6 cellular contexts compared by ENCODE assay signal in genomic region chr12:40387279-40387678, GRCh38.
DNase-seq lines count a peak whose midpoint lies in the region; TF ChIP-seq lines count a peak whose summit lies in the region.
"Not testable (repeated sequence)": the region's sequence is repeated elsewhere in the genome, so short reads cannot be mapped to it uniquely, and the experiment has no call there.

No MANE protein-coding gene starts in this region.

- H3K79me2 ChIP-seq in PC-9 (ENCODE audit: low read depth); trophoblast cell (ENCODE audit: control insufficient read depth, insufficient read depth, low read length, poor library complexity): not testable (repeated sequence)

- H4K8ac ChIP-seq in trophoblast cell (ENCODE audit: low read depth, low read length): not testable (repeated sequence)

- H2BK12ac ChIP-seq in trophoblast cell (ENCODE audit: low read length): not testable (repeated sequence)

- not testable (repeated sequence) for H3K9ac ChIP-seq in trophoblast cell (ENCODE audit: low read length)

- H2AK5ac ChIP-seq in trophoblast cell (ENCODE audit: low read length): not testable (repeated sequence)

- H3K18ac ChIP-seq in trophoblast cell (ENCODE audit: low read length): not testable (repeated sequence)

- H3K4me3 ChIP-seq in PC-9; epithelial cell of esophagus (ENCODE audit: low read length); trophoblast cell (ENCODE audit: low read depth, low read length): not testable (repeated sequence)

- H3K14ac ChIP-seq in trophoblast cell (ENCODE audit: low read length): not testable (repeated sequence)

- not testable (repeated sequence) for H4K12ac ChIP-seq in trophoblast cell (ENCODE audit: low read depth, low read length)

- H3K9me2 ChIP-seq in PC-9 (ENCODE audit: insufficient read depth): not testable (repeated sequence)

- POLR2A ChIA-PET in PC-9 (lab: Charles Lee; ENCODE audit: unreplicated experiment): not testable (repeated sequence)

- not testable (repeated sequence) for BruUV-seq in PC-9 (replicated peaks; lab: Mats Ljungman, UMichigan)

- intact Hi-C loops in PC-9 (cut with micrococcal nuclease; ENCODE audit: unreplicated experiment): not testable (repeated sequence)

- not testable (repeated sequence) for H3K27me3 Mint-ChIP-seq in type B pancreatic cell

- H3K36me3 ChIP-seq in PC-9 (ENCODE audit: low read depth); trophoblast cell (ENCODE audit: control insufficient read depth in 1 of 2, insufficient read depth in 2 of 2, low read length in 2 of 2): not testable (repeated sequence)

- H4K91ac ChIP-seq in trophoblast cell (ENCODE audit: low read depth, low read length): not testable (repeated sequence)

- not testable (repeated sequence) for H3K4me1 Mint-ChIP-seq in type B pancreatic cell (ENCODE audit: unreplicated experiment)

- H3K36me3 Mint-ChIP-seq in type B pancreatic cell: not testable (repeated sequence)

- no CpG with 5 or more reads among the region's 3 CpGs for WGBS in trophoblast cell (ENCODE audit: extremely low coverage, insufficient coverage, insufficient read length)

- not testable (repeated sequence) for H2BK120ac ChIP-seq in trophoblast cell (ENCODE audit: insufficient read depth, low read length, poor library complexity)

- H3F3A ChIP-seq in PC-9 (ENCODE audit: insufficient read depth, low read depth): peaks cover 12% of the 10 kb centered on the region; the same call in 1 of the 2 replicates

- H3K9me3 ChIP-seq in PC-9 (ENCODE audit: insufficient read depth, low read depth); trophoblast cell (ENCODE audit: insufficient read depth, low read depth, low read length): not testable (repeated sequence)

- H2BK5ac ChIP-seq in trophoblast cell (ENCODE audit: low read depth, low read length, poor library complexity): not testable (repeated sequence)

- H3K4me1 ChIP-seq in PC-9 (replicated peaks; ENCODE audit: insufficient read depth): peaks cover 32% of the 10 kb centered on the region
- not testable (repeated sequence) for H3K4me1 ChIP-seq in trophoblast cell (ENCODE audit: control insufficient read depth in 1 of 2, insufficient read depth in 2 of 2, low read length in 2 of 2)

- H3K4me2 ChIP-seq in PC-9: peak overlapping the region; percentile 47
- H3K4me2 ChIP-seq in trophoblast cell (ENCODE audit: low read length): not testable (repeated sequence)

- H3K27me3 ChIP-seq in PC-9 (ENCODE audit: insufficient read depth, low read depth); trophoblast cell (ENCODE audit: insufficient read depth, low read length): not testable (repeated sequence)

- H3K9me3 Mint-ChIP-seq in type B pancreatic cell: not testable (repeated sequence)

- not testable (repeated sequence) for H3K23ac ChIP-seq in trophoblast cell (ENCODE audit: low read length)

- not testable (repeated sequence) for H4K20me1 ChIP-seq in PC-9 (ENCODE audit: insufficient read depth)

- not testable (repeated sequence) for H3K27ac Mint-ChIP-seq in type B pancreatic cell

- not testable (repeated sequence) for H2AFZ ChIP-seq in PC-9; trophoblast cell (ENCODE audit: insufficient read depth, low read length, poor library complexity)

- peak; percentile 23 for DNase-seq in ELF-1 (ENCODE audit: low read depth, low spot score)
- DNase-seq in PC-9: peak; percentile 60 to 80
- DNase-seq in epithelial cell of esophagus (ENCODE audit: low read depth): peak; percentile 40
- peak; percentile 71 for DNase-seq in islet precursor cell
- DNase-seq in trophoblast cell: peak; percentile 64 to 75
- DNase-seq in type B pancreatic cell (ENCODE audit: extremely low spot score, unreplicated experiment): not testable (repeated sequence)

- H3K79me1 ChIP-seq in trophoblast cell (ENCODE audit: low read length): not testable (repeated sequence)

- H3K4ac ChIP-seq in trophoblast cell (ENCODE audit: low read depth, low read length): not testable (repeated sequence)

- peak overlapping the region; percentile 3 for H3K4me3 Mint-ChIP-seq in type B pancreatic cell

- not testable (repeated sequence) for TF ChIP-seq CTCF in PC-9 (conservative IDR thresholded peaks at IDR 0.05); epithelial cell of esophagus (IDR thresholded peaks at IDR 0.05; ENCODE audit: insufficient read depth, low read depth, low read length, missing control alignments); type B pancreatic cell (conservative IDR thresholded peaks at IDR 0.05)

- not testable (repeated sequence) for H3K27ac ChIP-seq in PC-9; trophoblast cell (ENCODE audit: low read depth, low read length)

- CTCF ChIA-PET in PC-9 (lab: Charles Lee): not testable (repeated sequence)
